In the genomic region with DNA sequence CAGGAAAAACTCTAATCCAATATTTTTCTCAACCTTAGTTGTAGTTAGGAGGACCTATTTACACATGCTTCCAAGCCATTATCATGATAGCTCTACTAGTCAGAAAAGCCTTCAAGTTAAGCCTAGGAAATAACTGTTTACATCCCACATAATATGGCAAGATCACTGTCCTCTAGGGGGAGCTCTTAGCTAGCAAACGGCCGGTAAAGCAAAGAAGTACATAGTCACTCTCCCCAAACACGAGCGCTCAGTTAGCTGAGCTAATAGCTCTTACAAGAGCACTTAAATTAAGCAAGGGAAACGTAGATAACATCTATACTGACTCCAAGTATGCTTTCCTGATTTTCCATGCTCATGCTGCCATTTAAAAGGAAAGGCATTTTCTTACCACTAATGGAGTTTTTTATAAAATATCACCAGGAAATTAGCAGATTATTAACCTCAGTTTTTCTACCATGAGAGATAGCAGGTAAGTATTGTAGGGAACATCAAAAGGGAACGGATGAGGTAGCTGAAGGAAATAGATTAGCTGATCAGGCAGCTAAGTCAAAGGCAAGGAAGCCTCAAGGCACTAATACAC, we compare ENCODE assay signal across 8 cellular contexts.
A peak's percentile ranks its signal among the peaks of the same experiment; 100 is the strongest.
DNase-seq lines count a peak whose midpoint lies in the region; ATAC-seq and TF ChIP-seq lines count a peak whose summit lies in the region.

No MANE protein-coding gene starts in this region.

- TF ChIP-seq CTCF in GM12864 (IDR thresholded peaks at IDR 0.05; ENCODE audit: low read depth, low read length, missing control alignments), result peak; percentile 80

- peak; percentile 77 for ATAC-seq in HG03432 (IDR thresholded peaks at IDR 0.05; ENCODE audit: unreplicated experiment)
- ATAC-seq in activated CD4-positive, CD25-positive, alpha-beta regulatory T cell treated with anti-CD3 and anti-CD28 coated beads, Interleukin-2, amount 50 U/mL, for 24 hours, result peak; percentile 76 to 85
- peak; percentile 91 for ATAC-seq in memory B cell (ENCODE audit: low read depth)
- ATAC-seq in HG02970 (IDR thresholded peaks at IDR 0.05; ENCODE audit: low FRiP score, unreplicated experiment), result no peak

- no peaks in the 10 kb centered on the region for H3K36me3 Mint-ChIP-seq in memory B cell

- H3K4me3 ChIP-seq in GM12864 (ENCODE audit: low read depth, low read length), result no peak overlapping the region

- no peaks in the 10 kb centered on the region for H3K9me3 Mint-ChIP-seq in memory B cell

- no peak overlapping the region for H3K4me3 Mint-ChIP-seq in memory B cell

- H3K27me3 Mint-ChIP-seq in memory B cell, result peaks cover 19% of the 10 kb centered on the region

- peak; percentile 52 for DNase-seq in GM12864 (ENCODE audit: low read depth)
- DNase-seq in NCI-H526 (lab: John Stamatoyannopoulos, UW), result peak; percentile 83 to 95
- peak; percentile 57 for DNase-seq in effector CD4-positive, alpha-beta T cell
- peak; percentile 43 to 72 for DNase-seq in memory B cell (ENCODE audit: low spot score in 2 of 2)
- peak in 5 of 6 experiments; percentile 7 to 62 (median 36) for DNase-seq in stimulated activated naive CD4-positive, alpha-beta T cell (lab: John Stamatoyannopoulos, UW)

- peaks cover 6% of the 10 kb centered on the region for H3K4me1 Mint-ChIP-seq in memory B cell

- H3K27ac Mint-ChIP-seq in memory B cell, result no peak overlapping the region

Comparison
In these comparisons a context has a peak if more than half of its experiments do, and no peak if none do; other contexts are left out.
1. DNase-seq: peak in every context shown above with its lines; median percentile 89 in NCI-H526; 58 in memory B cell; 57 in effector CD4-positive, alpha-beta T cell; 52 in GM12864; 36 in stimulated activated naive CD4-positive, alpha-beta T cell.